Comparison of ENCODE assay signal across 10 cellular contexts in the genomic region with DNA sequence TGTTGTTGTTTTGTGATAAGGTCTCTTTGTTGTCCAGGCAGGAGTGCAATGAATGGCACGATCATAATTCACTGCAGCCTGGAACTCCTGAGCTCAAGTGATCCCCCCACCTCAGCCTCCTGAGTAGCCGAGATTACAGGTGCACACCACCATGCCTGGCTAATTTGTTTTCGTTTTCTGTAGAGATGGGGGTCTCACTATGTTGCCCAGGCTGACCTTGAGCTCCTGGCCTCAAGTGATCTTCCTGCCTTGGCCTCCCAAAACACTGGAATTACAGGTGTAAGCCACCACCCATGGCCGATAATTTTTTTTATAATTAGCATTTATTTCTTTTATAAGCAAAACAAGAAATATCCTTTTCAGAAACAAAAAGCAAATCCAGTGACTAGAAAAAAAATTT. TPM values are rescaled to one million over a fixed set of nuclear protein-coding genes. Genes with fewer than 3 reads are reported as not detected.
DNase-seq lines count a peak whose midpoint lies in the region; ATAC-seq, FAIRE-seq and TF ChIP-seq lines count a peak whose summit lies in the region.
"Had no signal": no experiment of that assay in that cellular context is flagged by ENCODE, and none has a peak within 500 bp of the region (broad histone marks: within the 10 kb centered on the region; RNA-seq: fewer than 3 reads in every experiment).

No MANE protein-coding gene starts in this region.

- dilution Hi-C loops in keratinocyte (cut with MboI; ENCODE audit: extremely low pct_ligation_motif_present, low sequenced_read_pairs), result no loop called here

- no peak overlapping the region for H2AFZ ChIP-seq in keratinocyte (ENCODE audit: control insufficient read depth, low read length)

- intact Hi-C loops in activated naive CD4-positive, alpha-beta T cell treated with anti-CD3 and anti-CD28 coated beads for 36 hours (cut with micrococcal nuclease), result loop anchor here (1.0 to 10.0 kb wide), 13 partner anchors 34 to 1474 kb away; a partner anchor contains a TSS
- intact Hi-C loops in uterus (cut with DNase I; ENCODE audit: low total_unique reads), result no loop called here

- no peaks in the 10 kb centered on the region for H3K9me3 Mint-ChIP-seq in activated naive CD4-positive, alpha-beta T cell treated with anti-CD3 and anti-CD28 coated beads for 36 hours
- no peaks in the 10 kb centered on the region for H3K9me3 Mint-ChIP-seq in WTC11
- H3K9me3 Mint-ChIP-seq in type B pancreatic cell, result no peaks in the 10 kb centered on the region

- no peaks in the 10 kb centered on the region for H3K9me1 ChIP-seq in keratinocyte (ENCODE audit: control insufficient read depth, extremely low read depth, insufficient read depth, low read length)

- DNase-seq in activated naive CD4-positive, alpha-beta T cell treated with anti-CD3 and anti-CD28 coated beads for 36 hours, result no peak
- DNase-seq in activated naive CD4-positive, alpha-beta T cell (lab: John Stamatoyannopoulos, UW), result no peak
- DNase-seq in WTC11 (ENCODE audit: low spot score), result no peak
- DNase-seq in keratinocyte (ENCODE audit: low read depth, low spot score), result no peak
- no peak for DNase-seq in type B pancreatic cell (ENCODE audit: extremely low spot score, unreplicated experiment)
- DNase-seq in uterus, result no peak
- DNase-seq in iPS-NIHi7 (ENCODE audit: extremely low spot score), result no peak

- H3K4me1 ChIP-seq in keratinocyte (ENCODE audit: control insufficient read depth, extremely low read depth, insufficient read depth, low read length) (peaks cover 25% of the 10 kb centered on the region), uterus (no peaks in the 10 kb centered on the region)

- H3K27me3 Mint-ChIP-seq in activated naive CD4-positive, alpha-beta T cell treated with anti-CD3 and anti-CD28 coated beads for 36 hours (ENCODE audit: low read depth), result no peaks in the 10 kb centered on the region
- H3K27me3 Mint-ChIP-seq in WTC11 (ENCODE audit: low read depth) (peaks cover 16% of the 10 kb centered on the region), type B pancreatic cell (peaks cover 10% of the 10 kb centered on the region)

- H3K4me3 ChIP-seq in keratinocyte (ENCODE audit: control insufficient read depth in 2 of 3, extremely low read depth in 1 of 3, insufficient read depth in 2 of 3, low read depth in 1 of 3, low read length in 3 of 3) (no peak overlapping the region), uterus (no peak overlapping the region)

- no peak for TF ChIP-seq CTCF in WTC11 (IDR thresholded peaks at IDR 0.05)
- TF ChIP-seq CTCF in keratinocyte (optimal IDR thresholded peaks at IDR 0.05 in 1 of 3, IDR thresholded peaks at IDR 0.05 in 1 of 3, conservative IDR thresholded peaks at IDR 0.05 in 1 of 3; ENCODE audit: extremely low read depth in 1 of 3, insufficient read depth in 2 of 3, low read length in 3 of 3), result no peak
- TF ChIP-seq CTCF in type B pancreatic cell (conservative IDR thresholded peaks at IDR 0.05), result no peak
- no peak for TF ChIP-seq CTCF in uterus (IDR thresholded peaks at IDR 0.05)

- no peak for TF ChIP-seq POLR2A in uterus (IDR thresholded peaks at IDR 0.05)

- H3K27me3 ChIP-seq in keratinocyte (ENCODE audit: control insufficient read depth, extremely low read depth, insufficient read depth, low read length) (no peaks in the 10 kb centered on the region), uterus (no peaks in the 10 kb centered on the region)

- no peak overlapping the region for H3K9ac ChIP-seq in keratinocyte (ENCODE audit: control insufficient read depth, extremely low read depth, insufficient read depth, low read length)

- H3K27ac ChIP-seq in keratinocyte (ENCODE audit: control insufficient read depth, insufficient read depth, low read length) (peak overlapping the region; percentile 84), uterus (no peak overlapping the region)

- H3K36me3 ChIP-seq in keratinocyte (ENCODE audit: control insufficient read depth in 2 of 2, extremely low read depth in 1 of 2, insufficient read depth in 2 of 2, low read length in 2 of 2) (no peaks in the 10 kb centered on the region), uterus (no peaks in the 10 kb centered on the region)

- POLR2A ChIA-PET in WTC11 (lab: Charles Lee), result interaction anchor here (0.9 to 1.9 kb wide), 3 partner anchors 76 to 173 kb away, joined by 3 to 7 read pairs (median 4); a partner anchor contains a TSS

- no peaks in the 10 kb centered on the region for H3K9me3 ChIP-seq in keratinocyte (ENCODE audit: control insufficient read depth, low read depth, low read length)
- H3K9me3 ChIP-seq in uterus, result no peaks in the 10 kb centered on the region

- peaks cover 42% of the 10 kb centered on the region for H3K4me1 Mint-ChIP-seq in activated naive CD4-positive, alpha-beta T cell treated with anti-CD3 and anti-CD28 coated beads for 36 hours (ENCODE audit: low read depth)
- H3K4me1 Mint-ChIP-seq in WTC11, result peaks cover 46% of the 10 kb centered on the region
- H3K4me1 Mint-ChIP-seq in type B pancreatic cell (ENCODE audit: unreplicated experiment), result peaks cover 7% of the 10 kb centered on the region

- peaks cover 11% of the 10 kb centered on the region for H3K36me3 Mint-ChIP-seq in activated naive CD4-positive, alpha-beta T cell treated with anti-CD3 and anti-CD28 coated beads for 36 hours (ENCODE audit: low read depth)
- H3K36me3 Mint-ChIP-seq in WTC11, result no peaks in the 10 kb centered on the region
- no peaks in the 10 kb centered on the region for H3K36me3 Mint-ChIP-seq in type B pancreatic cell

- peak overlapping the region; percentile 88 for H3K4me3 Mint-ChIP-seq in activated naive CD4-positive, alpha-beta T cell treated with anti-CD3 and anti-CD28 coated beads for 36 hours
- no peak overlapping the region for H3K4me3 Mint-ChIP-seq in WTC11
- H3K4me3 Mint-ChIP-seq in type B pancreatic cell, result peak overlapping the region; percentile 94

- H3K79me2 ChIP-seq in keratinocyte (ENCODE audit: control insufficient read depth, insufficient read depth, low read length), result no peaks in the 10 kb centered on the region

- no peaks in the 10 kb centered on the region for H4K20me1 ChIP-seq in keratinocyte (ENCODE audit: control insufficient read depth, extremely low read depth, insufficient read depth, low read length)

- peak overlapping the region; percentile 97 for H3K4me2 ChIP-seq in keratinocyte (ENCODE audit: control insufficient read depth, extremely low read depth, insufficient read depth, low read depth, low read length)

- CTCF ChIA-PET in activated naive CD4-positive, alpha-beta T cell treated with anti-CD3 and anti-CD28 coated beads for 36 hours (lab: Charles Lee), result interaction anchor here (0.7 to 5.6 kb wide), 14 partner anchors 13 to 206 kb away, joined by 3 to 26 read pairs (median 3); a partner anchor contains a TSS
- CTCF ChIA-PET in WTC11 (lab: Charles Lee), result interaction anchor here (0.9 to 2.5 kb wide), 15 partner anchors 8 to 345 kb away, joined by 3 to 11 read pairs (median 6); a partner anchor contains a TSS

- peak overlapping the region; percentile 98 for H3K27ac Mint-ChIP-seq in activated naive CD4-positive, alpha-beta T cell treated with anti-CD3 and anti-CD28 coated beads for 36 hours
- H3K27ac Mint-ChIP-seq in WTC11, result peak overlapping the region; percentile 84; the same call in 1 of the 2 replicates
- H3K27ac Mint-ChIP-seq in type B pancreatic cell, result peak overlapping the region; percentile 93

- no peak for FAIRE-seq in keratinocyte (lab: Jason Lieb, UNC)
- FAIRE-seq: TTC549 had no signal

- ATAC-seq in WTC11 (no peak), GM21447 (IDR thresholded peaks at IDR 0.05; ENCODE audit: unreplicated experiment) (no peak)

TF ChIP-seq in WTC11, 78 proteins besides CTCF, POLR2A, EP300 and RAD21:
- TF ChIP-seq TCF7 (CRISPR knock-in tag; IDR thresholded peaks at IDR 0.05; ENCODE audit: low read depth) (no peak), TP53 (CRISPR knock-in tag; IDR thresholded peaks at IDR 0.05) (peak; percentile 14; the same call in 1 of the 2 replicates), ZNF121 (CRISPR knock-in tag; IDR thresholded peaks at IDR 0.05) (peak; percentile 97)

RNA-seq across cellular contexts. Expression of a gene that starts 3.6 kb away (rescaled TPM):
- 10 to 100 TPM; 62.0 to 62.3 TPM for total RNA-seq in activated naive CD4-positive, alpha-beta T cell treated with anti-CD3 and anti-CD28 coated beads for 36 hours
- total RNA-seq in WTC11 (2021) (1.4 to 3.1 TPM (median 1.6 TPM) in 3 replicates), type B pancreatic cell (ENCODE audit: low replicate concordance) (38.4 and 60.9 TPM in 2 replicates), uterus (1 to 10 TPM in 2 of 4 donors, under 1 TPM in 1, not detected in 1; 0.51 to 6.3 (median 2.6) TPM)
- polyA plus RNA-seq in keratinocyte, result 0.61 to 1.5 TPM (median 1.3 TPM) in 3 replicates
- not detected for polyA plus RNA-seq in keratinocyte (2011; ENCODE audit: low read depth)
- polyA plus RNA-seq in keratinocyte (2011; cell fraction: cytosol; rRNA removed), result 0.61 and 0.98 TPM in 2 replicates
- polyA plus RNA-seq in keratinocyte (2011; cell fraction: nucleus; rRNA removed), result 0.66 and 0.81 TPM in 2 replicates
- 0.48 and 0.91 TPM in 2 replicates for polyA plus RNA-seq in keratinocyte (2012; ENCODE audit: low replicate concordance)
- polyA minus RNA-seq in keratinocyte, result 0.53 to 1.0 TPM in 2 of 3 replicates, not detected in the other
- polyA minus RNA-seq in keratinocyte (2011; cell fraction: cytosol; rRNA and poly(A)+ RNA removed), result 1.3 TPM
- 0.21 TPM in 1 of 2 replicates, not detected in the other for polyA minus RNA-seq in keratinocyte (2011; cell fraction: nucleus; rRNA and poly(A)+ RNA removed)
- total RNA-seq: HT1080 had no signal
